In genomic region chr2:156666130-156666785, GRCh38 we compare ENCODE assay signal across 1 cellular context.
TF ChIP-seq lines count a peak whose summit lies in the region.

No MANE protein-coding gene starts in this region.

TF ChIP-seq in GM23338, 12 proteins besides CTCF, POLR2A, EP300 and RAD21 (continued from another document):
- TF ChIP-seq REST (IDR thresholded peaks at IDR 0.05; ENCODE audit: unreplicated experiment), result no peak
- no peak for TF ChIP-seq STAT1 (IDR thresholded peaks at IDR 0.05; ENCODE audit: unreplicated experiment)
